21 cellular contexts compared by ENCODE assay signal in the genomic region with DNA sequence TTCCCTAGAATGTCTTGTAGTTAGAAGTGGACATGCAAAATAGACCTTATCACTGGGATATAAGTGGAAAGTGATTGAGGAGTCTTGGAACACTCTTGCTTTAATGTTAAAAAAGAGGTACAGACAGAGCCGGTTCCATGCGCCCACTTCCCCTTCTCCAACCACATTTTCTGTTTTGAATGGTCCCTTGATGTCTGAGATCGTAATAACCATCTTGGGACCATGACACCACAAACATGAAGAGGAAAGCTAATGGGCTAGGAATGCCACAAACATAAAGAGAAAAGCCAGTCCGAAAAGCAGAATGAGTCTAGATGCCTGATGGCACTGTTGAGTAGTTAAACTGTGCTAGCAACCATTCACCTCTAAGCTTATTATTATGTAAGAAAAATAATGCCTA. TPM values are rescaled to one million over a fixed set of nuclear protein-coding genes. Genes with fewer than 3 reads are reported as not detected.
"Had no signal": no experiment of that assay in that cellular context is flagged by ENCODE, and none has a peak within 500 bp of the region (broad histone marks: within the 10 kb centered on the region; RNA-seq: fewer than 3 reads in every experiment).

No MANE protein-coding gene starts in this region.

- H3K4me3 ChIP-seq: lower lobe of right lung, psoas muscle, sigmoid colon, stomach, thyroid gland, vagina had no signal

- FAIRE-seq: endometrium had no signal

- H3K27me3 ChIP-seq: sigmoid colon, stomach, thyroid gland, vagina had no signal

- H3K27ac ChIP-seq: lower lobe of right lung, psoas muscle, sigmoid colon, stomach, thyroid gland, vagina had no signal

- H3K36me3 ChIP-seq: lower lobe of right lung, sigmoid colon, stomach, thyroid gland, vagina had no signal

- DNase-seq: effector memory CD8-positive, alpha-beta T cell; head of caudate nucleus; left ventricle myocardium superior; lower lobe of right lung; naive thymus-derived CD8-positive, alpha-beta T cell; nephron progenitor cell; nucleus accumbens; posterior cingulate gyrus; psoas muscle; right cardiac atrium; sigmoid colon; stimulated activated CD4-positive, alpha-beta T cell treated with anti-CD3 and anti-CD28 coated beads, Interleukin-2, amount 100 ng/mL, for 24 hours; stimulated activated CD4-positive, alpha-beta T cell treated with anti-CD3 and anti-CD28 coated beads, Interleukin-4, amount 100 ng/mL, for 24 hours; stimulated activated naive CD4-positive, alpha-beta T cell treated with Interleukin-2 at 50 U/mL for 16 hours; stomach; thyroid gland; trophoblast cell had no signal

- H3K9me3 ChIP-seq: thyroid gland had no signal

- H3K4me1 ChIP-seq: lower lobe of right lung, psoas muscle, sigmoid colon, stomach, thyroid gland, vagina had no signal

- ATAC-seq: effector memory CD8-positive, alpha-beta T cell; left ventricle myocardium superior; lower lobe of right lung; naive thymus-derived CD8-positive, alpha-beta T cell; psoas muscle; right cardiac atrium; stimulated activated effector memory CD8-positive, alpha-beta T cell treated with anti-CD3 and anti-CD28 coated beads, Interleukin-12 subunit alpha, Interleukin-12 subunit beta, amount 100 ng/mL, for 72 hours had no signal

RNA-seq across cellular contexts. Expression of gene SPON1, which starts 54.8 kb away (rescaled TPM):
- polyA plus RNA-seq: keratinocyte had no signal
